32 cellular contexts compared by ENCODE assay signal in the genomic region with DNA sequence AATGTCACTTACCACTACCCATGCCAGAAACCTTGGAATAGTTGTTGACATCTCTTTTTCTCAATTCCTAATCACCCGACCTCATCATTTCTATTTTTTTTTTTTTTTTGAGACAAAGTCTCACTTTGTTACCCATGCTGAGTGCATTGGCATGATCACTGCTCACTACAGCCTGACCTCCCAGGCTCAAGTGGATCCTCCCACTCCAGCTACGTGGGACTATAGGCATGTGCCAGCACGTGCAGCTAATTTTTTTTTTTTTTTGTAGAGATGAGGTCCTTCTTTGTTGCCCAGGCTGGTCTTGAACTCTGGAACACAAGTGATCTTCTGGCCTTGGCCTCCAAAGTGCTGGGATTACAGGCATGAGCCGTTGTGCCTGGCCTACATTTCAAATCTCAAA. TPM values are rescaled to one million over a fixed set of nuclear protein-coding genes. Genes with fewer than 3 reads are reported as not detected.
"Had no signal": no experiment of that assay in that cellular context is flagged by ENCODE, and none has a peak within 500 bp of the region (broad histone marks: within the 10 kb centered on the region; RNA-seq: fewer than 3 reads in every experiment).

No MANE protein-coding gene starts in this region.

- H3K27ac Mint-ChIP-seq: activated CD4-positive, alpha-beta T cell treated with anti-CD3 and anti-CD28 coated beads, Interleukin-2, amount 10 ng/mL, durations not matched to agents 24 days and 14 days; activated CD8-positive, alpha-beta T cell treated with anti-CD3 and anti-CD28 coated beads for 36 hours; activated naive CD4-positive, alpha-beta T cell treated with anti-CD3 and anti-CD28 coated beads, Interleukin-2, amount 50 U/mL, for 72 hours; activated T-cell treated with anti-CD3 and anti-CD28 coated beads, Interleukin-2, amount 50 U/mL, for 72 hours; activated T-helper 17 cell treated with anti-CD3 and anti-CD28 coated beads, Interleukin-2, amount 50 U/mL, for 72 hours; T-helper 1 cell treated with Interleukin-12 subunit alpha and Interleukin-12 subunit beta and Interleukin-4 antibody, amounts not matched to agents 30 μg/mL and 1 μg/mL, for 36 hours; T-helper 2 cell treated with Interferon-gamma antibody and Interleukin-4, amounts not matched to agents 5 μg/mL and 100 μg/mL, for 36 hours had no signal

- H3K9me3 Mint-ChIP-seq: activated CD4-positive, alpha-beta T cell treated with anti-CD3 and anti-CD28 coated beads, Interleukin-2, amount 10 ng/mL, durations not matched to agents 24 days and 14 days; activated CD8-positive, alpha-beta T cell treated with anti-CD3 and anti-CD28 coated beads for 36 hours; activated naive CD4-positive, alpha-beta T cell treated with anti-CD3 and anti-CD28 coated beads, Interleukin-2, amount 50 U/mL, for 72 hours; activated T-cell treated with anti-CD3 and anti-CD28 coated beads, Interleukin-2, amount 50 U/mL, for 72 hours; activated T-helper 17 cell treated with anti-CD3 and anti-CD28 coated beads, Interleukin-2, amount 50 U/mL, for 72 hours; T-helper 1 cell treated with Interleukin-12 subunit alpha and Interleukin-12 subunit beta and Interleukin-4 antibody, amounts not matched to agents 30 μg/mL and 1 μg/mL, for 36 hours had no signal

- H3K4me3 Mint-ChIP-seq: activated CD4-positive, alpha-beta T cell treated with anti-CD3 and anti-CD28 coated beads, Interleukin-2, amount 10 ng/mL, durations not matched to agents 24 days and 14 days; activated CD8-positive, alpha-beta T cell treated with anti-CD3 and anti-CD28 coated beads for 36 hours; activated T-cell treated with anti-CD3 and anti-CD28 coated beads, Interleukin-2, amount 50 U/mL, for 72 hours; activated T-helper 17 cell treated with anti-CD3 and anti-CD28 coated beads, Interleukin-2, amount 50 U/mL, for 72 hours; T-helper 1 cell treated with Interleukin-12 subunit alpha and Interleukin-12 subunit beta and Interleukin-4 antibody, amounts not matched to agents 30 μg/mL and 1 μg/mL, for 36 hours; T-helper 2 cell treated with Interferon-gamma antibody and Interleukin-4, amounts not matched to agents 5 μg/mL and 100 μg/mL, for 36 hours had no signal

- ATAC-seq: activated CD8-positive, alpha-beta T cell treated with anti-CD3 and anti-CD28 coated beads for 36 hours; activated naive CD4-positive, alpha-beta T cell treated with anti-CD3 and anti-CD28 coated beads, Interleukin-2, amount 50 U/mL, for 72 hours; activated T-cell treated with anti-CD3 and anti-CD28 coated beads, Interleukin-2, amount 50 U/mL, for 72 hours; activated T-helper 17 cell treated with anti-CD3 and anti-CD28 coated beads, Interleukin-2, amount 50 U/mL, for 72 hours; body of pancreas; K562; Panc1 had no signal

- H3K27me3 Mint-ChIP-seq: activated CD4-positive, alpha-beta T cell treated with anti-CD3 and anti-CD28 coated beads, Interleukin-2, amount 10 ng/mL, durations not matched to agents 24 days and 14 days; activated CD8-positive, alpha-beta T cell treated with anti-CD3 and anti-CD28 coated beads for 36 hours; activated T-helper 17 cell treated with anti-CD3 and anti-CD28 coated beads, Interleukin-2, amount 50 U/mL, for 72 hours had no signal

- DNase-seq: activated CD4-positive, alpha-beta T cell treated with anti-CD3 and anti-CD28 coated beads, Interleukin-2, amount 10 ng/mL, durations not matched to agents 24 days and 14 days; activated CD4-positive, alpha-beta T cell treated with anti-CD3 and anti-CD28 coated beads, Interleukin-2, amount 50 U/mL, for 4 hours; activated CD8-positive, alpha-beta T cell treated with anti-CD3 and anti-CD28 coated beads for 36 hours; activated effector memory CD4-positive, alpha-beta T cell treated with anti-CD3 and anti-CD28 coated beads, Interleukin-2, amount 50 U/mL, for 16 hours; activated naive CD4-positive, alpha-beta T cell; activated T-cell treated with anti-CD3 and anti-CD28 coated beads, Interleukin-2, amount 50 U/mL, for 1 hour; activated T-cell treated with anti-CD3 and anti-CD28 coated beads, Interleukin-2, amount 50 U/mL, for 72 hours; adrenal gland; body of pancreas; caudate nucleus; NCI-H1092 treated with DMSO at 0.1 percent for 48 hours; NCI-H1417; NCI-H1694; NCI-H2029; NCI-H2171 treated with DMSO at 0.1 percent for 48 hours; NCI-H2227 treated with DMSO at 0.1 percent for 48 hours; NCI-H524 treated with DMSO at 0.1 percent for 48 hours; SHP77; SJCRH30; SK-N-SH had no signal

RNA-seq across cellular contexts. Expression of a gene that starts 41.1 kb away (rescaled TPM):
- total RNA-seq: activated CD4-positive, alpha-beta T cell treated with anti-CD3 and anti-CD28 coated beads, Interleukin-2, amount 10 ng/mL, durations not matched to agents 24 days and 14 days; activated CD8-positive, alpha-beta memory T cell treated with anti-CD3 and anti-CD28 coated beads for 36 hours; activated CD8-positive, alpha-beta T cell treated with anti-CD3 and anti-CD28 coated beads for 36 hours; activated naive CD4-positive, alpha-beta T cell treated with anti-CD3 and anti-CD28 coated beads, Interleukin-2, amount 50 U/mL, for 72 hours; activated T-cell treated with anti-CD3 and anti-CD28 coated beads, Interleukin-2, amount 50 U/mL, for 72 hours; activated T-helper 17 cell treated with anti-CD3 and anti-CD28 coated beads, Interleukin-2, amount 50 U/mL, for 72 hours; adrenal gland; astrocyte; body of pancreas; breast epithelium; M059J; NCI-H460; RPMI7951; SJCRH30 had no signal
- polyA plus RNA-seq: adrenal gland, SK-N-SH had no signal
